In the genomic region with DNA sequence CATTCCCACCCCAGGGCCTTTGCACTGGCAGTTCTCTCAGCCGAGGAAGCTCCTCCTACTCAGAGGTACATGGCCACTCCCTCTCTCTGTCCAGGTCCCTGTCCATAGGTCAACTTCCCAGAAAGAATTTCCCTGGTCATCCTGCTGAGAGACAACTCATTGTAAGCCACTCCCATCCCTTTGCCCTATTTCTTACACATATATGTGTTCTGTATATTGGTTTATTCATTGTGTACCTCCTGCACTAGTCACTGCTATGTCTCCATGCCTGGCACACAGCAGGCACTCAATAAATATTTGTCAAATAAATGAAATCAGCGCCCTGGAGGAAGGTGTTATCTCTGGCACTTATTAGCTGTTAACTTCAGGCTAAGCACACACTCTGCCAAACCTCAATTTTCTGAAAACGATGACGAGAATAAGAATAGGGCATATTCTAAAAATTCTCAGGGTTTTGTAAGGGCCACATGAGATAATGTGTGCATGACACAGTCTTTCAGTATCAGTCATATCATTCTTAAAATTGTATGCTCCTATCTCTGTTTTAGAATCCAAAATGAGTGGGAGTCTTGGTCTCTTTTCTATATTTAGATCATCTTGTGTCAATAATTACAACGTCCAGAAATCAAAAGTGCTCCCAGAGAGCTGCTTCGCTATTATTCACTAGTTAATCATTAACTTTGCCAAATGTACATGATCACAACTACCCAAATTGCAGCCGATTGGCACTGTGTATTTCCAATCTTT, we compare ENCODE assay signal across 13 cellular contexts.
DNase-seq lines count a peak whose midpoint lies in the region; ATAC-seq, FAIRE-seq and TF ChIP-seq lines count a peak whose summit lies in the region.
"Had no signal": no experiment of that assay in that cellular context is flagged by ENCODE, and none has a peak within 500 bp of the region (broad histone marks: within the 10 kb centered on the region; RNA-seq: fewer than 3 reads in every experiment).

No MANE protein-coding gene starts in this region.

- H3K27me3 ChIP-seq in bronchial epithelial cell (ENCODE audit: control insufficient read depth, insufficient read depth, low read length) = peaks cover 2% of the 10 kb centered on the region
- peaks cover 0 to 3% (median 0%) of the 10 kb centered on the region in 7 donors for H3K27me3 ChIP-seq in heart right ventricle
- H3K27me3 ChIP-seq in Peyer's patch = no peaks in the 10 kb centered on the region

- no peaks in the 10 kb centered on the region for H3K36me3 Mint-ChIP-seq in naive thymus-derived CD8-positive, alpha-beta T cell
- H3K36me3 Mint-ChIP-seq: brain had no signal

- no peak overlapping the region for H3K27ac Mint-ChIP-seq in naive thymus-derived CD8-positive, alpha-beta T cell

- no peak overlapping the region for H3K4me3 Mint-ChIP-seq in naive thymus-derived CD8-positive, alpha-beta T cell
- H3K4me3 Mint-ChIP-seq: brain had no signal

- FAIRE-seq in bronchial epithelial cell (lab: Jason Lieb, UNC) = no peak
- FAIRE-seq: H1 had no signal

- H3K36me3 ChIP-seq in bronchial epithelial cell (ENCODE audit: control insufficient read depth, insufficient read depth, low read length) = no peaks in the 10 kb centered on the region
- H3K36me3 ChIP-seq in heart right ventricle = no peaks in the 10 kb centered on the region
- H3K36me3 ChIP-seq in Peyer's patch = no peaks in the 10 kb centered on the region
- H3K36me3 ChIP-seq: SJSA1 had no signal

- H3K4me1 Mint-ChIP-seq in naive thymus-derived CD8-positive, alpha-beta T cell = no peaks in the 10 kb centered on the region

- H3K27ac ChIP-seq in heart right ventricle = no peak overlapping the region
- H3K27ac ChIP-seq in Peyer's patch = no peak overlapping the region
- H3K27ac ChIP-seq: SJSA1 had no signal

- DNase-seq in bronchial epithelial cell (ENCODE audit: low read depth) (peak; percentile 8), heart right ventricle (no peak), activated gamma-delta T cell treated with Interleukin-2 at 50 U/mL for 16 hours (no peak), Peyer's patch (no peak)
- no peak for DNase-seq in naive thymus-derived CD8-positive, alpha-beta T cell
- DNase-seq: left ventricle myocardium superior, NCI-H1105 had no signal

- TF ChIP-seq CTCF in bronchial epithelial cell (IDR thresholded peaks at IDR 0.05; ENCODE audit: insufficient read depth, low read length, severe bottlenecking) = no peak
- no peak for TF ChIP-seq CTCF in heart right ventricle (IDR thresholded peaks at IDR 0.05)
- TF ChIP-seq CTCF in Peyer's patch (IDR thresholded peaks at IDR 0.05) = no peak

- H3K4me3 ChIP-seq in bronchial epithelial cell (ENCODE audit: low read depth, low read length) (no peak overlapping the region), heart right ventricle (no peak overlapping the region), Peyer's patch (no peak overlapping the region)
- H3K4me3 ChIP-seq: SJSA1 had no signal

- no peaks in the 10 kb centered on the region for H3K4me1 ChIP-seq in heart right ventricle
- no peaks in the 10 kb centered on the region for H3K4me1 ChIP-seq in Peyer's patch
- H3K4me1 ChIP-seq: SJSA1 had no signal

- no peak for TF ChIP-seq POLR2A in Peyer's patch (IDR thresholded peaks at IDR 0.05)

- H3K9me3 Mint-ChIP-seq in naive thymus-derived CD8-positive, alpha-beta T cell = no peaks in the 10 kb centered on the region

- peak; percentile 84 for ATAC-seq in GM18508 (IDR thresholded peaks at IDR 0.05; ENCODE audit: insufficient read depth, unreplicated experiment)
- peak; percentile 80 for ATAC-seq in GM21447 (IDR thresholded peaks at IDR 0.05; ENCODE audit: unreplicated experiment)
- peak; percentile 73 for ATAC-seq in HG03097 (IDR thresholded peaks at IDR 0.05; ENCODE audit: low FRiP score, unreplicated experiment)
- no peak for ATAC-seq in naive thymus-derived CD8-positive, alpha-beta T cell
- no peak for ATAC-seq in heart right ventricle
- ATAC-seq: left ventricle myocardium superior had no signal

- H3K9me3 ChIP-seq in heart right ventricle = no peaks in the 10 kb centered on the region
- H3K9me3 ChIP-seq in Peyer's patch = no peaks in the 10 kb centered on the region
- H3K9me3 ChIP-seq: SJSA1 had no signal

- H3K27me3 Mint-ChIP-seq in naive thymus-derived CD8-positive, alpha-beta T cell = peaks cover 0 to 25% (median 8%) of the 10 kb centered on the region in 5 donors
- H3K27me3 Mint-ChIP-seq: brain had no signal

- intact Hi-C loops in heart right ventricle (cut with DNase I) = no loop called here

- POLR2A ChIA-PET in naive thymus-derived CD8-positive, alpha-beta T cell (lab: Charles Lee) = no interaction called here

- WGBS in heart right ventricle, 2 donors = 55 to 68% methylated on average over 7 of the region's 7 CpGs

Comparison
In these comparisons a context has a peak if more than half of its experiments do, and no peak if none do; other contexts are left out.
1. ATAC-seq: peak in GM18508 (single experiment), GM21447 (single experiment) and HG03097 (single experiment); none in naive thymus-derived CD8-positive, alpha-beta T cell (0 of 2) and heart right ventricle (0 of 8).